ENCODE assay signal across 12 cellular contexts in genomic region chr17:29136998-29137730, GRCh38. TPM values are rescaled to one million over a fixed set of nuclear protein-coding genes. Genes with fewer than 3 reads are reported as not detected.
DNase-seq lines count a peak whose midpoint lies in the region; ATAC-seq and TF ChIP-seq lines count a peak whose summit lies in the region.
"Had no signal": no experiment of that assay in that cellular context is flagged by ENCODE, and none has a peak within 500 bp of the region (broad histone marks: within the 10 kb centered on the region; RNA-seq: fewer than 3 reads in every experiment).

No MANE protein-coding gene starts in this region.

- TF ChIP-seq POLR2A in thyroid gland (IDR thresholded peaks at IDR 0.05) = no peak

- H3K9me3 ChIP-seq in thyroid gland = no peaks in the 10 kb centered on the region

- H3K36me3 ChIP-seq in thyroid gland = no peaks in the 10 kb centered on the region

- DNase-seq in activated effector memory CD4-positive, alpha-beta T cell treated with anti-CD3 and anti-CD28 coated beads, Interleukin-2, amount 50 U/mL, for 16 hours = peak; percentile 69
- no peak for DNase-seq in activated effector memory CD4-positive, alpha-beta T cell treated with Interleukin-2 at 50 U/mL for 16 hours
- DNase-seq in RPMI7951 (ENCODE audit: low read depth) (peak; percentile 53), thyroid gland (no peak), NCI-H2081 (lab: John Stamatoyannopoulos, UW) (no peak)
- DNase-seq in central memory CD8-positive, alpha-beta T cell (ENCODE audit: low spot score in 2 of 2) = no peak
- DNase-seq in stimulated activated CD4-positive, alpha-beta T cell treated with anti-CD3 and anti-CD28 coated beads, Interleukin-4, amount 100 ng/mL, for 24 hours = peak; percentile 61
- DNase-seq: NCI-H2081 treated with DMSO at 0.1 percent for 48 hours, occipital lobe, substantia nigra had no signal

- no peak for ATAC-seq in central memory CD8-positive, alpha-beta T cell (replicated peaks; ENCODE audit: extremely low read depth, poor library complexity, severe bottlenecking)
- no peak for ATAC-seq in HG02610 (IDR thresholded peaks at IDR 0.05; ENCODE audit: unreplicated experiment)

- H3K27ac ChIP-seq in thyroid gland = no peak overlapping the region

- peaks cover 59% of the 10 kb centered on the region for H3K4me1 Mint-ChIP-seq in central memory CD8-positive, alpha-beta T cell

- no peaks in the 10 kb centered on the region for H3K9me3 Mint-ChIP-seq in central memory CD8-positive, alpha-beta T cell
- H3K9me3 Mint-ChIP-seq: dendritic cell treated with granulocyte-macrophage colony-stimulating factor and Interleukin-4, amounts not matched to agents 40 ng/mL and 50 ng/mL, for 4 days had no signal

- WGBS in thyroid gland, 2 donors = 87 to 94% methylated on average over 8 of the region's 8 CpGs

- H3K27me3 ChIP-seq in thyroid gland = no peaks in the 10 kb centered on the region

- H3K27me3 Mint-ChIP-seq in central memory CD8-positive, alpha-beta T cell = no peaks in the 10 kb centered on the region
- H3K27me3 Mint-ChIP-seq: dendritic cell treated with granulocyte-macrophage colony-stimulating factor and Interleukin-4, amounts not matched to agents 40 ng/mL and 50 ng/mL, for 4 days had no signal

- peak overlapping the region; percentile 46 for H3K27ac Mint-ChIP-seq in central memory CD8-positive, alpha-beta T cell (ENCODE audit: low read depth)

- intact Hi-C loops in thyroid gland (cut with DNase I) = no loop called here

- H3K4me3 Mint-ChIP-seq in central memory CD8-positive, alpha-beta T cell = peak overlapping the region; percentile 88

- H3K36me3 Mint-ChIP-seq in central memory CD8-positive, alpha-beta T cell (ENCODE audit: insufficient read depth) = peaks cover 8% of the 10 kb centered on the region

- no peak overlapping the region for H3K4me3 ChIP-seq in thyroid gland (replicated peaks in 1 of 3)

- peaks cover 12 to 35% of the 10 kb centered on the region in 2 donors for H3K4me1 ChIP-seq in thyroid gland

- no peak for TF ChIP-seq CTCF in thyroid gland (IDR thresholded peaks at IDR 0.05)

RNA-seq across cellular contexts. Expression of gene MYO18A, which starts 43.0 kb away (rescaled TPM):
- total RNA-seq in RPMI7951 (2014; rRNA removed; shearing (Covaris generic)) = 21.4 and 33.7 TPM in 2 replicates
- total RNA-seq in thyroid gland = 10 to 100 TPM; 32.1 to 49.8 (median 40.6) TPM

Comparison
In these comparisons a context has a peak if more than half of its experiments do, and no peak if none do; other contexts are left out.
1. DNase-seq: peak in activated effector memory CD4-positive, alpha-beta T cell treated with anti-CD3 and anti-CD28 coated beads, Interleukin-2, amount 50 U/mL, for 16 hours (single experiment), RPMI7951 (single experiment) and stimulated activated CD4-positive, alpha-beta T cell treated with anti-CD3 and anti-CD28 coated beads, Interleukin-4, amount 100 ng/mL, for 24 hours (single experiment); none in activated effector memory CD4-positive, alpha-beta T cell treated with Interleukin-2 at 50 U/mL for 16 hours (single experiment), central memory CD8-positive, alpha-beta T cell (0 of 2), thyroid gland (0 of 2) and NCI-H2081 (0 of 2).